In the genomic region with DNA sequence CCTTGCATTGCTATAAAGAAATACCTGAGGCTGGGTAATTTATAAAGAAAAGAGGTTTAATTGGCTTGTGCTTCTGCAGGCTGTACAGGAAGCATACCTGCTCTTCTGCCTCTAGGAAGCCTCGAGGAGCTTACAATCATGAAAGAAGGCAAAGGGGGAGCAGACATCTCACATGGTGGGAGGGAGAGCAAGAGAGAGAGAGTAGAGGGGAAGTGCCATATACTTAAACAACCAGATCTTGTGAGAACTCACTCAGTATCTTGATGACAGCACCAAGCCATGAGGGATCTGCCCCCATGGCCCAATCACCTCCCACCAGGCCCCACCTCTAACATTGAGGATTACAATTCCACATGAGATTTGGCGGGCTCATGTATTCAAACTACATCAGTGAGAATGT, we compare ENCODE assay signal across 7 cellular contexts.
"Had no signal": no experiment of that assay in that cellular context is flagged by ENCODE, and none has a peak within 500 bp of the region (broad histone marks: within the 10 kb centered on the region; RNA-seq: fewer than 3 reads in every experiment).

No MANE protein-coding gene starts in this region.

- ATAC-seq: GM12878 had no signal

- H3K4me3 ChIP-seq: GM12878 had no signal

- FAIRE-seq: GM12878, GM12891, GM12892, GM18507, GM19239 had no signal

- DNase-seq: GDM1, GF-D8 had no signal
